15 cellular contexts compared by ENCODE assay signal in the genomic region with DNA sequence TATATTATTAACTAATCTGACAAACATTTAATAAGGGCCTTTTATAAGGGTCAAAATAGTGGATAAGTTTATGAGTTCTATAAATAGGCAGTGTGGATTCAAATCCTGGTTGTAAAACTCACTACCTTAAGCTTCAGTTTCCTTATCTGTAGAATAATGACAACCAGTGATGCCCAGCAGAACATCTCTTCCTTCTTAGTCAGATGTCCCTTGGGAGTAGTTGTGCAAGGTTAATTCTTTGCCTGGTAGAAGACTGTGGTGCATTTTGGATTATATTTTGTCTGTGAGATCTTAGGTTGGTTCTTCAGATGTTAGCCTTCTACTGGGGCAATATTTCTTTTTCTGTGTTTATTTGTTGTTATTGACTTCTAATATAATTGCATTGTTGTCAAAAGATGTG. TPM values are rescaled to one million over a fixed set of nuclear protein-coding genes. Genes with fewer than 3 reads are reported as not detected.
DNase-seq lines count a peak whose midpoint lies in the region; ATAC-seq and TF ChIP-seq lines count a peak whose summit lies in the region.
"Had no signal": no experiment of that assay in that cellular context is flagged by ENCODE, and none has a peak within 500 bp of the region (broad histone marks: within the 10 kb centered on the region; RNA-seq: fewer than 3 reads in every experiment).

No MANE protein-coding gene starts in this region.

- H3K27me3 ChIP-seq in left ventricle myocardium inferior (ENCODE audit: low read depth), result no peaks in the 10 kb centered on the region
- H3K27me3 ChIP-seq: gastrocnemius medialis had no signal

- H3K36me3 ChIP-seq in left ventricle myocardium inferior, result no peaks in the 10 kb centered on the region
- H3K36me3 ChIP-seq: gastrocnemius medialis had no signal

- ATAC-seq in GM19452 (IDR thresholded peaks at IDR 0.05; ENCODE audit: unreplicated experiment), result peak; percentile 72
- no peak for ATAC-seq in GM19467 (IDR thresholded peaks at IDR 0.05; ENCODE audit: unreplicated experiment)
- ATAC-seq: activated T-helper 17 cell treated with anti-CD3 and anti-CD28 coated beads, Interleukin-2, amount 50 U/mL, for 72 hours; CD8-positive, alpha-beta T cell had no signal

- no peak overlapping the region for H3K27ac ChIP-seq in left ventricle myocardium inferior (replicated peaks)
- H3K27ac ChIP-seq: gastrocnemius medialis had no signal

- TF ChIP-seq CTCF in AG10803 (conservative IDR thresholded peaks at IDR 0.05; ENCODE audit: low read length), result no peak
- no peak for TF ChIP-seq CTCF in fibroblast of villous mesenchyme (IDR thresholded peaks at IDR 0.05; ENCODE audit: insufficient read depth, low read depth, low read length)
- TF ChIP-seq CTCF in left ventricle myocardium inferior (IDR thresholded peaks at IDR 0.05; ENCODE audit: borderline replicate concordance), result no peak

- no peaks in the 10 kb centered on the region for H3K9me3 ChIP-seq in left ventricle myocardium inferior (replicated peaks)
- H3K9me3 ChIP-seq: gastrocnemius medialis had no signal

- intact Hi-C loops in left ventricle myocardium inferior (cut with micrococcal nuclease), result no loop called here

- DNase-seq in AG10803 (ENCODE audit: low read depth) (peak; percentile 86), NCI-H82 treated with DMSO at 0.1 percent for 48 hours (lab: John Stamatoyannopoulos, UW; ENCODE audit: unreplicated experiment) (peak; percentile 22), fibroblast of villous mesenchyme (ENCODE audit: low read depth) (peak; percentile 83), left ventricle myocardium inferior (no peak), middle frontal gyrus (ENCODE audit: extremely low spot score, low spot score) (no peak), AG08396 (ENCODE audit: low spot score) (no peak)
- DNase-seq: activated CD4-positive, CD25-positive, alpha-beta regulatory T cell treated with anti-CD3 and anti-CD28 coated beads, Interleukin-2, amount 50 U/mL, for 72 hours; CD8-positive, alpha-beta T cell; gastrocnemius medialis; NCI-H2029; RPMI8226; stimulated activated CD4-positive, alpha-beta T cell treated with anti-CD3 and anti-CD28 coated beads, Interleukin-4, amount 100 ng/mL, for 1 hour had no signal

- no peak overlapping the region for H3K4me3 ChIP-seq in AG10803 (ENCODE audit: low read length)
- no peak overlapping the region for H3K4me3 ChIP-seq in fibroblast of villous mesenchyme (ENCODE audit: low read depth, low read length)
- no peak overlapping the region for H3K4me3 ChIP-seq in left ventricle myocardium inferior
- H3K4me3 ChIP-seq: gastrocnemius medialis had no signal

- peaks cover 27% of the 10 kb centered on the region for H3K4me1 ChIP-seq in left ventricle myocardium inferior

RNA-seq across cellular contexts. Expression of a gene that starts 59.5 kb away (rescaled TPM):
- total RNA-seq in fibroblast of villous mesenchyme, result 19.3 and 25.0 TPM in 2 replicates
- 15.7 TPM for total RNA-seq in left ventricle myocardium inferior

Comparison
In these comparisons a context has a peak if more than half of its experiments do, and no peak if none do; other contexts are left out.
1. DNase-seq: peak in AG10803 (single experiment), NCI-H82 treated with DMSO at 0.1 percent for 48 hours (single experiment) and fibroblast of villous mesenchyme (single experiment); none in left ventricle myocardium inferior (single experiment), middle frontal gyrus (single experiment) and AG08396 (single experiment).